ENCODE assay signal across 8 cellular contexts in genomic region chr9:95516221-95516735, GRCh38. TPM values are rescaled to one million over a fixed set of nuclear protein-coding genes. Genes with fewer than 3 reads are reported as not detected.
DNase-seq lines count a peak whose midpoint lies in the region; ATAC-seq and TF ChIP-seq lines count a peak whose summit lies in the region.

No MANE protein-coding gene starts in this region.

- CTCF ChIA-PET in CD4-positive, alpha-beta memory T cell (lab: Charles Lee; ENCODE audit: partially characterized antibody) = interaction anchor here (1.2 kb wide), 1 partner anchor 9 kb away, joined by 3 read pairs; no protein-coding TSS in a partner anchor

- no peaks in the 10 kb centered on the region for H3K27me3 ChIP-seq in CD4-positive, alpha-beta memory T cell (ENCODE audit: insufficient read depth, low read length)
- H3K27me3 ChIP-seq in MM.1S (replicated peaks; ENCODE audit: insufficient read depth, low read length) = no peaks in the 10 kb centered on the region
- peaks cover 28% of the 10 kb centered on the region for H3K27me3 ChIP-seq in mesendoderm (ENCODE audit: insufficient read depth, low read length, poor library complexity)

- H3K27ac ChIP-seq in CD4-positive, alpha-beta memory T cell (ENCODE audit: low read depth, low read length) = no peak overlapping the region
- H3K27ac ChIP-seq in MM.1S (ENCODE audit: low read length) = peak overlapping the region; percentile 17; the same call in 1 of the 2 replicates
- no peak overlapping the region for H3K27ac ChIP-seq in mesendoderm (ENCODE audit: low read depth, low read length)

- in situ Hi-C loops in GM13976 (cut with MboI; ENCODE audit: low sequenced_read_pairs, unreplicated experiment) = no loop called here
- in situ Hi-C loops in G401 (cut with HindIII; ENCODE audit: low sequenced_read_pairs) = no loop called here

- H2BK5ac ChIP-seq in mesendoderm (ENCODE audit: low read length) = no peak overlapping the region

- no peak for TF ChIP-seq CTCF in MM.1S (IDR thresholded peaks at IDR 0.05; ENCODE audit: low read length)
- TF ChIP-seq CTCF in GM13976 (IDR thresholded peaks at IDR 0.05; ENCODE audit: borderline replicate concordance, control extremely low read depth, extremely low read depth, insufficient read depth, missing control alignments) = no peak

- H3K4me3 ChIP-seq in CD4-positive, alpha-beta memory T cell (ENCODE audit: low read length in 2 of 2) = peak overlapping the region; percentile 34 to 57
- H3K4me3 ChIP-seq in MM.1S (ENCODE audit: low read length) (peak overlapping the region; percentile 77), mesendoderm (ENCODE audit: low read length) (peak overlapping the region; percentile 38)

- intact Hi-C loops in CD4-positive, alpha-beta memory T cell (cut with micrococcal nuclease) = no loop called here

- H3K4me1 Mint-ChIP-seq in CD4-positive, alpha-beta memory T cell = peaks cover 14 to 48% (median 26%) of the 10 kb centered on the region in 4 donors
- H3K4me1 Mint-ChIP-seq in central memory CD8-positive, alpha-beta T cell = peaks cover 22% of the 10 kb centered on the region

- H4K8ac ChIP-seq in mesendoderm (ENCODE audit: low read depth, low read length) = no peak overlapping the region

- no peaks in the 10 kb centered on the region for H4K20me1 ChIP-seq in MM.1S (ENCODE audit: insufficient read depth, low read length)

- no peak overlapping the region for H2BK15ac ChIP-seq in mesendoderm (replicated peaks; ENCODE audit: low read depth)

- no peak overlapping the region for H3K4ac ChIP-seq in mesendoderm (ENCODE audit: low read depth, low read length)

- H3K79me2 ChIP-seq in MM.1S (ENCODE audit: low read length) (peaks cover 9% of the 10 kb centered on the region; the same call in 1 of the 2 replicates), mesendoderm (ENCODE audit: control insufficient read depth, insufficient read depth, low read length) (no peaks in the 10 kb centered on the region)

- H3K27ac Mint-ChIP-seq in CD4-positive, alpha-beta memory T cell = peak overlapping the region; percentile 49 to 92 (median 79)
- H3K27ac Mint-ChIP-seq in central memory CD8-positive, alpha-beta T cell (ENCODE audit: low read depth) = peak overlapping the region; percentile 91

- H3K4me1 ChIP-seq in CD4-positive, alpha-beta memory T cell (ENCODE audit: insufficient read depth, low read length) = peaks cover 21% of the 10 kb centered on the region
- H3K4me1 ChIP-seq in MM.1S (ENCODE audit: low read length) = no peaks in the 10 kb centered on the region
- H3K4me1 ChIP-seq in mesendoderm (ENCODE audit: control insufficient read depth, low read depth, low read length) = peaks cover 16% of the 10 kb centered on the region

- H3K18ac ChIP-seq in mesendoderm (ENCODE audit: low read length) = peak overlapping the region; percentile 45

- H3K27me3 Mint-ChIP-seq in CD4-positive, alpha-beta memory T cell = peaks cover 10 to 12% of the 10 kb centered on the region in 2 donors
- peaks cover 9% of the 10 kb centered on the region for H3K27me3 Mint-ChIP-seq in central memory CD8-positive, alpha-beta T cell

- peak overlapping the region; percentile 91 to 99 (median 96) for H3K4me3 Mint-ChIP-seq in CD4-positive, alpha-beta memory T cell
- H3K4me3 Mint-ChIP-seq in central memory CD8-positive, alpha-beta T cell = peak overlapping the region; percentile 100

- H3K4me2 ChIP-seq in MM.1S (ENCODE audit: low read depth, low read length) = peak overlapping the region; percentile 92
- peak overlapping the region; percentile 96 for H3K4me2 ChIP-seq in mesendoderm (ENCODE audit: low read length)

- no peak overlapping the region for H3K23ac ChIP-seq in mesendoderm (ENCODE audit: low read length)

- H2BK120ac ChIP-seq in mesendoderm (ENCODE audit: low read depth, low read length) = no peak overlapping the region

- H3K36me3 Mint-ChIP-seq in CD4-positive, alpha-beta memory T cell = peaks cover 0 to 4% of the 10 kb centered on the region in 2 donors
- peaks cover 5% of the 10 kb centered on the region for H3K36me3 Mint-ChIP-seq in central memory CD8-positive, alpha-beta T cell (ENCODE audit: insufficient read depth)

- H3K9me3 ChIP-seq in CD4-positive, alpha-beta memory T cell (ENCODE audit: control insufficient read depth in 1 of 2, low read length in 2 of 2) = no peaks in the 10 kb centered on the region
- no peaks in the 10 kb centered on the region for H3K9me3 ChIP-seq in MM.1S (replicated peaks; ENCODE audit: insufficient read depth, low read length)

- no peaks in the 10 kb centered on the region for H3K9me2 ChIP-seq in MM.1S (replicated peaks; ENCODE audit: insufficient read depth, low read length)

- peaks cover 15% of the 10 kb centered on the region; the same call in 1 of the 2 replicates for H3F3A ChIP-seq in MM.1S (ENCODE audit: insufficient read depth, low read length)

- no peak overlapping the region for H4K5ac ChIP-seq in mesendoderm (ENCODE audit: low read length)

- no CpG with 5 or more reads among the region's 69 CpGs for WGBS in mesendoderm (ENCODE audit: extremely low coverage, insufficient coverage, low lambda C conversion rate)

- H3K9ac ChIP-seq in MM.1S (ENCODE audit: low read length) (peak overlapping the region; percentile 57; the same call in 1 of the 2 replicates), mesendoderm (ENCODE audit: low read length) (peak overlapping the region; percentile 58)

- DNase-seq in CD4-positive, alpha-beta memory T cell = peak in 2 of 5 donors; percentile 5 to 9
- peak; percentile 20 for DNase-seq in MM.1S
- no peak for DNase-seq in central memory CD8-positive, alpha-beta T cell (ENCODE audit: low spot score in 2 of 2)
- no peak for DNase-seq in mesendoderm
- no peak for DNase-seq in NOMO-1 (lab: John Stamatoyannopoulos, UW; ENCODE audit: unreplicated experiment in 2 of 2)
- no peak for DNase-seq in GM13976 (ENCODE audit: low spot score)
- no peak for DNase-seq in G401 (ENCODE audit: low spot score)

- no peaks in the 10 kb centered on the region for H3K36me3 ChIP-seq in CD4-positive, alpha-beta memory T cell (ENCODE audit: insufficient read depth, low read length)
- no peaks in the 10 kb centered on the region for H3K36me3 ChIP-seq in MM.1S (replicated peaks; ENCODE audit: insufficient read depth, low read length)
- H3K36me3 ChIP-seq in mesendoderm (ENCODE audit: control insufficient read depth, insufficient read depth, low read length) = no peaks in the 10 kb centered on the region

- H3K9me3 Mint-ChIP-seq in CD4-positive, alpha-beta memory T cell = peaks cover 0 to 16% (median 8%) of the 10 kb centered on the region in 8 donors
- peaks cover 6% of the 10 kb centered on the region for H3K9me3 Mint-ChIP-seq in central memory CD8-positive, alpha-beta T cell

- peak overlapping the region; percentile 94 for H2AFZ ChIP-seq in MM.1S (ENCODE audit: low read length)

- no peaks in the 10 kb centered on the region for H3K79me1 ChIP-seq in mesendoderm (ENCODE audit: low read length)

- H2AK5ac ChIP-seq in mesendoderm (ENCODE audit: low read length) = no peak overlapping the region

- peak overlapping the region; percentile 74 for H3K56ac ChIP-seq in mesendoderm (ENCODE audit: low read length)

- POLR2A ChIA-PET in CD4-positive, alpha-beta memory T cell (lab: Charles Lee; ENCODE audit: partially characterized antibody) = interaction anchor here (1.6 kb wide), 1 partner anchor 10 kb away, joined by 10 read pairs; no protein-coding TSS in a partner anchor

- peak; percentile 47 for ATAC-seq in central memory CD8-positive, alpha-beta T cell (replicated peaks; ENCODE audit: extremely low read depth, poor library complexity, severe bottlenecking)
- no peak for ATAC-seq in GM21381 (IDR thresholded peaks at IDR 0.05; ENCODE audit: unreplicated experiment)

RNA-seq across cellular contexts. Expression of gene PTCH1, which starts 0.5 kb away (rescaled TPM):
- total RNA-seq in CD4-positive, alpha-beta memory T cell = 10 to 100 TPM; 18.8 to 23.0 TPM
- 10 to 100 TPM in 1 of 2 donors, 1 to 10 TPM in 1; 2.7 to 13.5 TPM for polyA plus RNA-seq in CD4-positive, alpha-beta memory T cell
- polyA plus RNA-seq in mesendoderm (2013, experiment 1 of 2) = 11.7 TPM
- polyA plus RNA-seq in mesendoderm (2013, experiment 2 of 2) = 11.3 TPM
- 6.7 and 7.0 TPM in 2 replicates for total RNA-seq in G401 (2014; rRNA removed; shearing (Covaris generic))
